Comparison of ENCODE assay signal across 14 cellular contexts in genomic region chr3:13493867-13494441, GRCh38. TPM values are rescaled to one million over a fixed set of nuclear protein-coding genes. Genes with fewer than 3 reads are reported as not detected.
"Had no signal": no experiment of that assay in that cellular context is flagged by ENCODE, and none has a peak within 500 bp of the region (broad histone marks: within the 10 kb centered on the region; RNA-seq: fewer than 3 reads in every experiment).

No MANE protein-coding gene starts in this region.

- H3K4me1 Mint-ChIP-seq: activated T-helper 17 cell treated with anti-CD3 and anti-CD28 coated beads, Interleukin-2, amount 50 U/mL, for 72 hours had no signal

- H3K9me3 Mint-ChIP-seq: activated CD4-positive, alpha-beta T cell treated with anti-CD3 and anti-CD28 coated beads, Interleukin-2, amount 10 ng/mL, durations not matched to agents 24 days and 14 days; activated naive CD4-positive, alpha-beta T cell treated with anti-CD3 and anti-CD28 coated beads for 36 hours; activated T-helper 17 cell treated with anti-CD3 and anti-CD28 coated beads, Interleukin-2, amount 50 U/mL, for 72 hours; WTC11 had no signal

- H3K27ac Mint-ChIP-seq: activated naive CD4-positive, alpha-beta T cell treated with anti-CD3 and anti-CD28 coated beads for 36 hours; activated T-helper 17 cell treated with anti-CD3 and anti-CD28 coated beads, Interleukin-2, amount 50 U/mL, for 72 hours; progenitor cell of endocrine pancreas; WTC11 had no signal

- DNase-seq: activated CD4-positive, alpha-beta T cell treated with anti-CD3 and anti-CD28 coated beads, Interleukin-2, amount 10 ng/mL, durations not matched to agents 24 days and 14 days; activated naive CD4-positive, alpha-beta T cell treated with anti-CD3 and anti-CD28 coated beads for 36 hours; adrenal gland; stimulated activated CD4-positive, alpha-beta T cell treated with anti-CD3 and anti-CD28 coated beads, Interleukin-2, amount 100 ng/mL, for 48 hours; stimulated activated CD8-positive, alpha-beta memory T cell treated with anti-CD3 and anti-CD28 coated beads, Interleukin-4, amount 100 ng/mL, for 48 hours; stimulated activated naive CD8-positive, alpha-beta T cell treated with anti-CD3 and anti-CD28 coated beads, Interleukin-15, Interleukin-2, amounts not matched to agents 100 U/mL and 50 U/mL, for 24 hours; uterus had no signal

- H3K36me3 Mint-ChIP-seq: WTC11 had no signal

- H3K4me3 Mint-ChIP-seq: activated CD4-positive, alpha-beta T cell treated with anti-CD3 and anti-CD28 coated beads, Interleukin-2, amount 10 ng/mL, durations not matched to agents 24 days and 14 days; activated naive CD4-positive, alpha-beta T cell treated with anti-CD3 and anti-CD28 coated beads for 36 hours; activated T-helper 17 cell treated with anti-CD3 and anti-CD28 coated beads, Interleukin-2, amount 50 U/mL, for 72 hours; brain; WTC11 had no signal

- H3K27me3 Mint-ChIP-seq: activated T-helper 17 cell treated with anti-CD3 and anti-CD28 coated beads, Interleukin-2, amount 50 U/mL, for 72 hours; progenitor cell of endocrine pancreas had no signal

- ATAC-seq: activated T-helper 17 cell treated with anti-CD3 and anti-CD28 coated beads, Interleukin-2, amount 50 U/mL, for 72 hours; esophagus mucosa; SK-N-SH treated with all-trans-retinoic acid at 6 μM for 48 hours had no signal

RNA-seq across cellular contexts. Expression of gene FBLN2, which starts 55.0 kb away (rescaled TPM):
- total RNA-seq: activated CD4-positive, alpha-beta T cell treated with anti-CD3 and anti-CD28 coated beads, Interleukin-2, amount 10 ng/mL, durations not matched to agents 24 days and 14 days; activated naive CD4-positive, alpha-beta T cell treated with anti-CD3 and anti-CD28 coated beads for 36 hours; T-helper 1 cell treated with Interleukin-12 subunit alpha and Interleukin-12 subunit beta and Interleukin-4 antibody, amounts not matched to agents 30 ng/mL and 1 ng/mL, for 36 hours had no signal
